17 cellular contexts compared by ENCODE assay signal in the genomic region with DNA sequence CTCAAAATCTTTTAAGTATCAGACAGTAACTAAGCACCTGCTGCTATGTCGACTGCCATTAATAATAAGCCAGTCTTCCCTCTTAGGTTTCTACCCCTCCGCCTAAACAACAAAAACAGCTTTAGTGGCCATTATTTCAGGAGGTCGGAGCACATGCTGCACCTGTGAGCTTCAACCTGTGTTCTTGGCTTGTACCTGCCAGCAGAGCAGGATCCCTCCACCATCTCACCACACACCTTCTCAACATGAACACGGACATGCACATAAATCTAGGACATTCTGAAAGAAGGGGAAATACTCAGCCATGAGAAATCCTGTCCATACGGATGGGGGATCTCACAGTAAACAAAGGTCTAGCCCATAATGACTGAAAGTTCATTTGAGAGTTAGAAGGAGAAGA. TPM values are rescaled to one million over a fixed set of nuclear protein-coding genes. Genes with fewer than 3 reads are reported as not detected.
DNase-seq lines count a peak whose midpoint lies in the region; ATAC-seq, FAIRE-seq and TF ChIP-seq lines count a peak whose summit lies in the region.
"Had no signal": no experiment of that assay in that cellular context is flagged by ENCODE, and none has a peak within 500 bp of the region (broad histone marks: within the 10 kb centered on the region; RNA-seq: fewer than 3 reads in every experiment).

No MANE protein-coding gene starts in this region.

- CTCF ChIA-PET in Caco-2 (lab: Charles Lee), result no interaction called here

- H3K27ac Mint-ChIP-seq in Caco-2 (ENCODE audit: unreplicated experiment), result peak overlapping the region; percentile 25
- H3K27ac Mint-ChIP-seq in activated T-cell treated with anti-CD3 and anti-CD28 coated beads, Interleukin-2, amount 50 U/mL, for 24 hours, result no peak overlapping the region
- H3K27ac Mint-ChIP-seq: activated CD8-positive, alpha-beta T cell treated with anti-CD3 and anti-CD28 coated beads, Interleukin-2, amount 10 ng/mL, durations not matched to agents 7 days and 5 days had no signal

- H3K36me3 ChIP-seq in Caco-2 (ENCODE audit: control insufficient read depth, insufficient read depth, low read length) (no peaks in the 10 kb centered on the region; the same call in 1 of the 2 replicates), pancreas (no peaks in the 10 kb centered on the region)

- H3K4me1 ChIP-seq in Caco-2, result peaks cover 13% of the 10 kb centered on the region
- peaks cover 33 to 60% (median 37%) of the 10 kb centered on the region in 3 donors for H3K4me1 ChIP-seq in pancreas

- 16 to 22% methylated on average over 5 of the region's 5 CpGs for whole genome bisulfite sequencing in pancreas, 2 donors

- intact Hi-C loops in Caco-2 (cut with micrococcal nuclease; ENCODE audit: unreplicated experiment) (no loop called here), pancreas (cut with DNase I) (no loop called here)

- FAIRE-seq in pancreas (lab: Jason Lieb, UNC), result no peak
- FAIRE-seq: bronchial epithelial cell had no signal

- H3K27ac ChIP-seq in pancreas, result peak overlapping the region; percentile 47 to 92 (median 71)
- H3K27ac ChIP-seq: SK-N-MC had no signal

- POLR2A ChIA-PET in Caco-2 (lab: Charles Lee), result no interaction called here

- H3K4me3 ChIP-seq in Caco-2 (ENCODE audit: low read depth, low read length) (no peak overlapping the region), pancreas (peak overlapping the region in 2 of 4 donors; percentile 57 to 93)
- H3K4me3 ChIP-seq: SK-N-MC had no signal

- ATAC-seq in pancreas (no peak), HG03457 (IDR thresholded peaks at IDR 0.05; ENCODE audit: unreplicated experiment) (no peak)
- ATAC-seq: activated CD8-positive, alpha-beta T cell treated with anti-CD3 and anti-CD28 coated beads, Interleukin-2, amount 10 ng/mL, durations not matched to agents 7 days and 5 days had no signal

- DNase-seq in Caco-2 (no peak), NCI-H1417 treated with DMSO at 0.1 percent for 48 hours (lab: John Stamatoyannopoulos, UW) (peak; percentile 65), ecto neural progenitor cell (ENCODE audit: low spot score) (peak; percentile 3), pancreas (no peak), activated T-cell treated with anti-CD3 and anti-CD28 coated beads for 4 hours (no peak)
- DNase-seq in stimulated activated naive CD4-positive, alpha-beta T cell treated with Interleukin-2 at 50 U/mL for 16 hours (lab: John Stamatoyannopoulos, UW), result no peak
- DNase-seq in activated T-cell treated with anti-CD3 and anti-CD28 coated beads, Interleukin-2, amount 50 U/mL, for 24 hours, result no peak
- DNase-seq: activated CD8-positive, alpha-beta T cell treated with anti-CD3 and anti-CD28 coated beads, Interleukin-2, amount 10 ng/mL, durations not matched to agents 7 days and 5 days; activated gamma-delta T cell treated with Interleukin-2 at 50 U/mL for 16 hours; AML-193; DMS53; HFFc6 had no signal

- H3K36me3 Mint-ChIP-seq in Caco-2 (ENCODE audit: insufficient read depth, unreplicated experiment), result peaks cover 18% of the 10 kb centered on the region
- H3K36me3 Mint-ChIP-seq in activated T-cell treated with anti-CD3 and anti-CD28 coated beads, Interleukin-2, amount 50 U/mL, for 24 hours (ENCODE audit: low read depth), result peaks cover 4% of the 10 kb centered on the region

- TF ChIP-seq CTCF in Caco-2 (IDR thresholded peaks at IDR 0.05; ENCODE audit: insufficient read depth in 1 of 2, low read depth in 1 of 2, low read length in 1 of 2, severe bottlenecking in 1 of 2, unreplicated experiment in 1 of 2) (no peak), pancreas (IDR thresholded peaks at IDR 0.05) (no peak)

- H3K27me3 ChIP-seq in Caco-2 (replicated peaks; ENCODE audit: control insufficient read depth, insufficient read depth, low read length), result no peaks in the 10 kb centered on the region
- H3K27me3 ChIP-seq in pancreas, result no peaks in the 10 kb centered on the region

- no peaks in the 10 kb centered on the region for H3K9me3 ChIP-seq in Caco-2
- no peaks in the 10 kb centered on the region for H3K9me3 ChIP-seq in pancreas

- no peaks in the 10 kb centered on the region for H3K27me3 Mint-ChIP-seq in Caco-2 (ENCODE audit: insufficient read depth, unreplicated experiment)
- H3K27me3 Mint-ChIP-seq in activated T-cell treated with anti-CD3 and anti-CD28 coated beads, Interleukin-2, amount 50 U/mL, for 24 hours, result no peaks in the 10 kb centered on the region

- H3K4me3 Mint-ChIP-seq in Caco-2 (ENCODE audit: unreplicated experiment), result no peak overlapping the region
- no peak overlapping the region for H3K4me3 Mint-ChIP-seq in activated T-cell treated with anti-CD3 and anti-CD28 coated beads, Interleukin-2, amount 50 U/mL, for 24 hours
- H3K4me3 Mint-ChIP-seq: activated CD8-positive, alpha-beta T cell treated with anti-CD3 and anti-CD28 coated beads, Interleukin-2, amount 10 ng/mL, durations not matched to agents 7 days and 5 days had no signal

- H3K4me1 Mint-ChIP-seq in Caco-2 (ENCODE audit: low read depth, unreplicated experiment), result peaks cover 15% of the 10 kb centered on the region
- peaks cover 31% of the 10 kb centered on the region for H3K4me1 Mint-ChIP-seq in activated T-cell treated with anti-CD3 and anti-CD28 coated beads, Interleukin-2, amount 50 U/mL, for 24 hours (ENCODE audit: low read depth)

- BruUV-seq in Caco-2 (replicated peaks; lab: Mats Ljungman, UMichigan), result no TSS peak

- H3K9me3 Mint-ChIP-seq in Caco-2 (ENCODE audit: unreplicated experiment), result no peaks in the 10 kb centered on the region
- peaks cover 3% of the 10 kb centered on the region for H3K9me3 Mint-ChIP-seq in activated T-cell treated with anti-CD3 and anti-CD28 coated beads, Interleukin-2, amount 50 U/mL, for 24 hours
- H3K9me3 Mint-ChIP-seq: HFFc6 had no signal

RNA-seq across cellular contexts. Expression of gene CYB5A, which starts 3.7 kb away (rescaled TPM):
- total RNA-seq in Caco-2 (2022), result 103 and 105 TPM in 2 replicates
- 100 to 1,000 TPM; 120 to 228 (median 177) TPM for total RNA-seq in pancreas
- polyA plus RNA-seq in pancreas, result 100 to 1,000 TPM; 135 to 178 TPM

RNA-seq across cellular contexts. Expression of gene C18orf63, which starts 27.6 kb away (rescaled TPM):
- total RNA-seq in Caco-2 (2022) (0.07 TPM in 1 of 2 replicates, not detected in the other), pancreas (not detected)
- polyA plus RNA-seq in pancreas, result not detected
- total RNA-seq: activated CD8-positive, alpha-beta T cell treated with anti-CD3 and anti-CD28 coated beads, Interleukin-2, amount 10 ng/mL, durations not matched to agents 7 days and 5 days; bronchial epithelial cell; HFFc6; osteoblast; temporal lobe had no signal

Comparison
In these comparisons a context has a peak if more than half of its experiments do, and no peak if none do; other contexts are left out.
1. DNase-seq: peak in NCI-H1417 treated with DMSO at 0.1 percent for 48 hours (single experiment) and ecto neural progenitor cell (single experiment); none in Caco-2 (0 of 2), pancreas (0 of 6), stimulated activated naive CD4-positive, alpha-beta T cell treated with Interleukin-2 at 50 U/mL for 16 hours (single experiment), activated T-cell treated with anti-CD3 and anti-CD28 coated beads, Interleukin-2, amount 50 U/mL, for 24 hours (single experiment) and activated T-cell treated with anti-CD3 and anti-CD28 coated beads for 4 hours (single experiment).